ENCODE assay signal across 10 cellular contexts in the genomic region with DNA sequence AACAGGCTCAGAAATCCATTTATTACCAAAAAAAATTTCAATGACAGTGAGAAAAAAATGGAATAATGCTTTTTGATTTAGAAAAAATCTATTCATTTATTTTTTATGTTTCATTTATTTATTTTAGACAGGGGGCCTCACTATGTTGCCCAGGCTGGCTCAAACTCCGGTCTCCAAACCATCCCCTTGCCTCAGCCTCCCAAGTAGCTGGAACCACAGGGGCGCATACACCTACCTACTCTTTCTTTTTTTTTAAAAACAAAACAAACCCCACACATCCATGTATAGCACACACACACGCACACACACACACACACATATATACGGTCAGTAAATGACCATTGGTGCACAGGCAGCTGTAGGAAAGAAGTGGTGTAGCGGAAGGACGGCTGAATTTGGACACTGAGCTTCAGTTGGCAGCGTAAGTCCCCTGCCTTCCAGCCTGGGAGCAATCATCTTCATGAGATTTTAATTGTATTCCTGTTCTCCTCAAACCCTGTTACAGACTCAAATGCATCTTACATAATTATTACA. TPM values are rescaled to one million over a fixed set of nuclear protein-coding genes. Genes with fewer than 3 reads are reported as not detected.
DNase-seq lines count a peak whose midpoint lies in the region; ATAC-seq, FAIRE-seq and TF ChIP-seq lines count a peak whose summit lies in the region.
"Had no signal": no experiment of that assay in that cellular context is flagged by ENCODE, and none has a peak within 500 bp of the region (broad histone marks: within the 10 kb centered on the region; RNA-seq: fewer than 3 reads in every experiment).

No MANE protein-coding gene starts in this region.

- H3K27ac ChIP-seq in A549 = peak overlapping the region; percentile 91 to 96
- H3K27ac ChIP-seq in dorsolateral prefrontal cortex = peak overlapping the region in 55 of 59 donors; percentile 0 to 85 (median 64)

- CTCF ChIA-PET in A549 (lab: Yijun Ruan, JAX) = interaction anchor here (1.6 to 7.3 kb wide), 2 partner anchors 14 to 31 kb away, joined by 4 to 57 read pairs; a partner anchor contains a TSS

- H3K27me3 ChIP-seq in dorsolateral prefrontal cortex (no peaks in the 10 kb centered on the region), neuron (ENCODE audit: insufficient read depth, low read length) (no peaks in the 10 kb centered on the region)

- ATAC-seq in A549 (peak in 1 of 2 experiments; percentile 8; a peak in 3 of 6 replicates), HG03378 (IDR thresholded peaks at IDR 0.05; ENCODE audit: unreplicated experiment) (no peak)

- no peak for TF ChIP-seq POLR2A in A549 (IDR thresholded peaks at IDR 0.05; ENCODE audit: low read length)

- intact Hi-C loops in dorsolateral prefrontal cortex (cut with DNase I) = no loop called here

- POLR2A ChIA-PET in A549 (lab: Yijun Ruan, JAX) = interaction anchor here (0.8 to 3.9 kb wide), 7 partner anchors 10 to 399 kb away, joined by 3 to 43 read pairs (median 7); a partner anchor contains a TSS

- FAIRE-seq in A549 (lab: Jason Lieb, UNC) = no peak

- TF ChIP-seq CTCF in A549 (IDR thresholded peaks at IDR 0.05) (no peak), dorsolateral prefrontal cortex (IDR thresholded peaks at IDR 0.05 in 54 of 56, conservative IDR thresholded peaks at IDR 0.05 in 2 of 56; ENCODE audit: low read depth in 1 of 56, partially characterized antibody in 56 of 56) (no peak)

- TF ChIP-seq RAD21 in A549 (conservative IDR thresholded peaks at IDR 0.05 in 1 of 2, IDR thresholded peaks at IDR 0.05 in 1 of 2) = no peak

- H2AFZ ChIP-seq in neuron (ENCODE audit: low read depth, low read length) = no peak overlapping the region

- no peak for TF ChIP-seq EP300 in A549 (IDR thresholded peaks at IDR 0.05)

- 72% methylated on average over 7 of the region's 7 CpGs for WGBS in A549 (ENCODE audit: missing lambda C conversion rate)

- no peaks in the 10 kb centered on the region for H3K36me3 ChIP-seq in neuron (ENCODE audit: insufficient read depth, low read length)

- peak in 1 of 2 experiments; percentile 24 for DNase-seq in A549 (ENCODE audit: low read depth in 1 of 2, low spot score in 1 of 2)
- DNase-seq in NCI-H2227 treated with DMSO at 0.1 percent for 48 hours (lab: John Stamatoyannopoulos, UW) = peak; percentile 15
- no peak for DNase-seq in dorsolateral prefrontal cortex
- DNase-seq in stimulated activated CD4-positive, alpha-beta T cell treated with anti-CD3 and anti-CD28 coated beads, Interleukin-12 subunit alpha, Interleukin-12 subunit beta, amount 100 ng/mL, for 4 hours = no peak
- no peak for DNase-seq in NCI-H1436 treated with DMSO at 0.1 percent for 48 hours (lab: John Stamatoyannopoulos, UW)
- no peak for DNase-seq in NCI-H524 (lab: John Stamatoyannopoulos, UW)
- DNase-seq: effector CD4-positive, alpha-beta T cell; NCI-H1105 treated with DMSO at 0.1 percent for 48 hours had no signal

- H3K4me3 ChIP-seq in A549 (peak overlapping the region; percentile 19; the same call in 2 of the 3 replicates), dorsolateral prefrontal cortex (peak overlapping the region in 42 of 59 donors; percentile 17 to 65 (median 45)), neuron (ENCODE audit: low read length) (peak overlapping the region; percentile 43)

- peaks cover 68% of the 10 kb centered on the region for H3K4me1 ChIP-seq in A549
- peaks cover 36% of the 10 kb centered on the region for H3K4me1 ChIP-seq in neuron (ENCODE audit: insufficient read depth, low read length)

- H3K4me2 ChIP-seq in A549 = peak overlapping the region; percentile 93

- H3K9me3 ChIP-seq in A549 (no peaks in the 10 kb centered on the region), neuron (ENCODE audit: low read length) (no peaks in the 10 kb centered on the region)

TF ChIP-seq in A549, 52 proteins besides CTCF, POLR2A, EP300 and RAD21:
- TF ChIP-seq SMC3 (IDR thresholded peaks at IDR 0.05) (no peak), HOXB13 (CRISPR knock-in tag; IDR thresholded peaks at IDR 0.05; ENCODE audit: low read depth) (no peak; the same call in 1 of the 2 replicates), POLR2AphosphoS2 (conservative IDR thresholded peaks at IDR 0.05; ENCODE audit: low read length) (no peak), JUN (IDR thresholded peaks at IDR 0.05) (no peak)

RNA-seq across cellular contexts. Expression of a gene that starts 28.8 kb away (rescaled TPM):
- polyA plus RNA-seq in A549 (2011; rRNA removed) (58.9 and 76.1 TPM in 2 replicates), A549 (2017; fragmentation: RNase III; extraction: RNeasy Plus Mini Kit Qiagen cat#74134 plus additional on column Dnase treatment) (51.9 to 59.4 TPM (median 53.6 TPM) in 3 replicates)
- 16.7 and 20.5 TPM in 2 replicates for polyA plus RNA-seq in A549 (2012; cell fraction: cytosol; rRNA removed)
- 7.5 and 11.4 TPM in 2 replicates for polyA plus RNA-seq in A549 (2012; cell fraction: nucleus; rRNA removed)
- polyA minus RNA-seq in A549 (2011; rRNA and poly(A)+ RNA removed) = 17.4 and 22.3 TPM in 2 replicates
- 10 to 100 TPM; 13.2 to 59.1 (median 33.1) TPM for total RNA-seq in dorsolateral prefrontal cortex
